ENCODE assay signal across 25 cellular contexts in the genomic region with DNA sequence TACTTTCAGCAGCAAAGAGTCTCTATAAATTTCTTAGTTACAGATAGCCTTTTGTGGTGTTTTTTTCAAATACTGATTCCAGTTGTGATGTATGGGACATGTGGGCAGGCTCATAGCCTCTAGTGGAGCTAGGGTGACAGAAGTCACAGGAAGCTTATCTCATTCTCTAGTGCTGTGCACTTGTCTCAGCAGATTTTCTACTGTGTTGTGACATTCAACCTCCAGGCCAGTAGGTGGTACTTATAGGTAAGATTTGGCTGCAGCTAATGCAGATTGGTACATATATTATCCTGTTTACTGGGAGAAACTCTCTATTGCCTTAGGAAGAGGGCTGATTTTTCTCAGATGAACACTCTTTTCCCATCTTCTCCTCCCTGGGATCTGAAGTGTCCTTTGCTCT.
"Had no signal": no experiment of that assay in that cellular context is flagged by ENCODE, and none has a peak within 500 bp of the region (broad histone marks: within the 10 kb centered on the region; RNA-seq: fewer than 3 reads in every experiment).

No MANE protein-coding gene starts in this region.

- H3K36me3 ChIP-seq: ascending aorta, MG63 had no signal

- H3K4me3 ChIP-seq: ascending aorta, body of pancreas, MG63 had no signal

- H3K9me3 ChIP-seq: ascending aorta, body of pancreas, MG63 had no signal

- H3K27me3 Mint-ChIP-seq: activated B cell treated with CpG ODN at 0.5 μM for 24 hours; activated CD8-positive, alpha-beta T cell treated with anti-CD3 and anti-CD28 coated beads for 36 hours; activated naive CD4-positive, alpha-beta T cell treated with anti-CD3 and anti-CD28 coated beads, Interleukin-2, amount 10 ng/mL, durations not matched to agents 7 days and 5 days; activated naive CD8-positive, alpha-beta T cell treated with anti-CD3 and anti-CD28 coated beads for 36 hours; central memory CD8-positive, alpha-beta T cell; T-helper 17 cell had no signal

- H3K9me3 Mint-ChIP-seq: activated naive CD4-positive, alpha-beta T cell treated with anti-CD3 and anti-CD28 coated beads, Interleukin-2, amount 10 ng/mL, durations not matched to agents 7 days and 5 days; activated T-helper 2 cell treated with anti-CD3 and anti-CD28 coated beads, Interferon-gamma antibody, Interleukin-2, Interleukin-4, amounts not matched to agents 10 μg/mL and 5 μg/mL and 100 μg/mL, durations not matched to agents 14 hours and 24 hours and 36 hours had no signal

- H3K27ac Mint-ChIP-seq: activated B cell treated with CpG ODN at 0.5 μM for 24 hours; activated CD8-positive, alpha-beta T cell treated with anti-CD3 and anti-CD28 coated beads for 36 hours; activated naive CD4-positive, alpha-beta T cell treated with anti-CD3 and anti-CD28 coated beads, Interleukin-2, amount 10 ng/mL, durations not matched to agents 7 days and 5 days; activated naive CD8-positive, alpha-beta T cell treated with anti-CD3 and anti-CD28 coated beads for 36 hours; activated T-cell treated with anti-CD3 and anti-CD28 coated beads, Interleukin-2, amount 50 U/mL, for 72 hours; activated T-helper 2 cell treated with anti-CD3 and anti-CD28 coated beads, Interferon-gamma antibody, Interleukin-2, Interleukin-4, amounts not matched to agents 10 μg/mL and 5 μg/mL and 100 μg/mL, durations not matched to agents 14 hours and 24 hours and 36 hours; T-helper 17 cell had no signal

- H3K36me3 Mint-ChIP-seq: activated naive CD4-positive, alpha-beta T cell treated with anti-CD3 and anti-CD28 coated beads, Interleukin-2, amount 10 ng/mL, durations not matched to agents 7 days and 5 days; activated naive CD8-positive, alpha-beta T cell treated with anti-CD3 and anti-CD28 coated beads for 36 hours had no signal

- H3K4me1 Mint-ChIP-seq: activated B cell treated with CpG ODN at 0.5 μM for 24 hours; activated naive CD4-positive, alpha-beta T cell treated with anti-CD3 and anti-CD28 coated beads, Interleukin-2, amount 10 ng/mL, durations not matched to agents 7 days and 5 days; activated naive CD8-positive, alpha-beta T cell treated with anti-CD3 and anti-CD28 coated beads for 36 hours; central memory CD8-positive, alpha-beta T cell; T-helper 17 cell had no signal

- H3K4me3 Mint-ChIP-seq: activated B cell treated with CpG ODN at 0.5 μM for 24 hours; activated CD8-positive, alpha-beta T cell treated with anti-CD3 and anti-CD28 coated beads for 36 hours; activated naive CD4-positive, alpha-beta T cell treated with anti-CD3 and anti-CD28 coated beads, Interleukin-2, amount 10 ng/mL, durations not matched to agents 7 days and 5 days; activated naive CD8-positive, alpha-beta T cell treated with anti-CD3 and anti-CD28 coated beads for 36 hours; activated T-cell treated with anti-CD3 and anti-CD28 coated beads, Interleukin-2, amount 50 U/mL, for 72 hours; central memory CD8-positive, alpha-beta T cell; T-helper 17 cell had no signal

- H3K4me1 ChIP-seq: ascending aorta, body of pancreas had no signal

- H3K27me3 ChIP-seq: ascending aorta, body of pancreas, MG63 had no signal

- DNase-seq: activated B cell treated with CpG ODN at 0.5 μM for 24 hours; activated CD4-positive, alpha-beta T cell treated with anti-CD3 and anti-CD28 coated beads for 1 hour; activated CD4-positive, alpha-beta T cell treated with anti-CD3 and anti-CD28 coated beads, Interleukin-2, amount 50 U/mL, for 1 hour; activated CD8-positive, alpha-beta memory T cell treated with anti-CD3 and anti-CD28 coated beads, Interleukin-2, amount 50 U/mL, for 4 hours; activated CD8-positive, alpha-beta T cell treated with anti-CD3 and anti-CD28 coated beads for 36 hours; activated gamma-delta T cell treated with Interleukin-2 at 50 U/mL for 16 hours; activated naive CD4-positive, alpha-beta T cell treated with anti-CD3 and anti-CD28 coated beads, Interleukin-2, amount 10 ng/mL, durations not matched to agents 7 days and 5 days; activated naive CD8-positive, alpha-beta T cell treated with anti-CD3 and anti-CD28 coated beads for 36 hours; activated T-cell treated with anti-CD3 and anti-CD28 coated beads, Interleukin-2, amount 50 U/mL, for 72 hours; amniotic stem cell; body of pancreas; MG63; MV-4-11; NCI-H1105; NCI-H1436 treated with DMSO at 0.1 percent for 48 hours; NCI-H187 treated with DMSO at 0.1 percent for 48 hours; NCI-H2081 treated with DMSO at 0.1 percent for 48 hours; NCI-H446; NCI-H524; SIG-M5; T-helper 17 cell; T-helper 9 cell had no signal

- H3K27ac ChIP-seq: ascending aorta, body of pancreas had no signal

- ATAC-seq: activated CD8-positive, alpha-beta T cell treated with anti-CD3 and anti-CD28 coated beads for 36 hours; activated T-cell treated with anti-CD3 and anti-CD28 coated beads, Interleukin-2, amount 50 U/mL, for 72 hours; body of pancreas; T-helper 17 cell had no signal
